26 cellular contexts compared by ENCODE assay signal in genomic region chr18:57853133-57853532, GRCh38.
"Had no signal": no experiment of that assay in that cellular context is flagged by ENCODE, and none has a peak within 500 bp of the region (broad histone marks: within the 10 kb centered on the region; RNA-seq: fewer than 3 reads in every experiment).

No MANE protein-coding gene starts in this region.

- ATAC-seq: stimulated activated effector memory CD8-positive, alpha-beta T cell treated with anti-CD3 and anti-CD28 coated beads, Interleukin-12 subunit alpha, Interleukin-12 subunit beta, amount 100 ng/mL, for 72 hours; stimulated activated memory B cell treated with anti-CD40 and anti-IgM and Interleukin-4, amounts not matched to agents 10 μg/mL and 1 μg/mL and 100 μg/mL, for 72 hours; stimulated activated naive B cell treated with anti-CD40 and anti-IgM and Interleukin-4, amounts not matched to agents 10 μg/mL and 1 μg/mL and 100 μg/mL, for 72 hours; stimulated activated naive CD8-positive, alpha-beta T cell treated with anti-CD3 and anti-CD28 coated beads, Interleukin-15, amount 100 ng/mL, for 72 hours; stimulated activated naive CD8-positive, alpha-beta T cell treated with anti-CD3 and anti-CD28 coated beads, Interleukin-15, Interleukin-2, amounts not matched to agents 100 U/mL and 50 U/mL, for 24 hours; upper lobe of right lung had no signal

- H3K27me3 ChIP-seq: stomach, suprapubic skin, testis, thyroid gland, tibial artery, tibial nerve, transverse colon, upper lobe of left lung, upper lobe of right lung, uterus, vagina had no signal

- H3K27ac ChIP-seq: stomach, suprapubic skin, testis, thoracic aorta, thyroid gland, tibial artery, tibial nerve, upper lobe of left lung, upper lobe of right lung, uterus, vagina had no signal

- H3K4me1 ChIP-seq: stomach, suprapubic skin, testis, thyroid gland, tibial artery, tibial nerve, upper lobe of left lung, upper lobe of right lung, uterus, vagina had no signal

- DNase-seq: stimulated activated CD4-positive, alpha-beta T cell treated with anti-CD3 and anti-CD28 coated beads, Interleukin-2, amount 100 ng/mL, for 48 hours; stimulated activated CD4-positive, alpha-beta T cell treated with anti-CD3 and anti-CD28 coated beads, Interleukin-4, amount 100 ng/mL, for 1 hour; stimulated activated CD4-positive, alpha-beta T cell treated with anti-CD3 and anti-CD28 coated beads, Interleukin-4, amount 100 ng/mL, for 24 hours; stimulated activated CD4-positive, alpha-beta T cell treated with anti-CD3 and anti-CD28 coated beads, Interleukin-4, amount 100 ng/mL, for 4 hours; stimulated activated CD8-positive, alpha-beta memory T cell treated with anti-CD3 and anti-CD28 coated beads, Interleukin-4, amount 100 ng/mL, for 48 hours; stimulated activated naive B cell treated with anti-CD40 and anti-IgM and Interleukin-4, amounts not matched to agents 10 μg/mL and 1 μg/mL and 100 μg/mL, for 72 hours; stimulated activated naive CD4-positive, alpha-beta T cell; stimulated activated naive CD4-positive, alpha-beta T cell treated with Interleukin-2 at 50 U/mL for 16 hours; stimulated activated naive CD8-positive, alpha-beta T cell treated with anti-CD3 and anti-CD28 coated beads, Interleukin-15, amount 100 ng/mL, for 72 hours; stimulated activated naive CD8-positive, alpha-beta T cell treated with anti-CD3 and anti-CD28 coated beads, Interleukin-15, Interleukin-2, amounts not matched to agents 100 U/mL and 50 U/mL, for 24 hours; stomach; substantia nigra; testis; thyroid gland; tibial artery; transverse colon; upper lobe of left lung; upper lobe of right lung; uterus had no signal

- H3K36me3 ChIP-seq: stomach, suprapubic skin, thoracic aorta, thyroid gland, tibial artery, tibial nerve, transverse colon, upper lobe of left lung, upper lobe of right lung, uterus, vagina had no signal

- H3K4me3 ChIP-seq: stomach, suprapubic skin, testis, thoracic aorta, thyroid gland, tibial artery, tibial nerve, transverse colon, upper lobe of left lung, upper lobe of right lung, uterus, vagina had no signal

- H3K9me3 ChIP-seq: suprapubic skin, testis, thoracic aorta, thyroid gland, tibial artery, transverse colon, upper lobe of left lung, upper lobe of right lung, uterus, vagina had no signal

- FAIRE-seq: urothelium cell line had no signal
